Comparison of ENCODE assay signal across 8 cellular contexts in genomic region chr11:13440100-13440855, GRCh38. TPM values are rescaled to one million over a fixed set of nuclear protein-coding genes. Genes with fewer than 3 reads are reported as not detected.
DNase-seq lines count a peak whose midpoint lies in the region; ATAC-seq lines count a peak whose summit lies in the region.

No MANE protein-coding gene starts in this region.

- ATAC-seq in GM19023 (IDR thresholded peaks at IDR 0.05; ENCODE audit: unreplicated experiment) = no peak
- no peak for ATAC-seq in HG03280 (IDR thresholded peaks at IDR 0.05; ENCODE audit: unreplicated experiment)

- peak; percentile 89 for DNase-seq in ELR (ENCODE audit: low read depth)
- DNase-seq in NCI-H226 = peak; percentile 92
- peak; percentile 93 for DNase-seq in dedifferentiated amniotic fluid mesenchymal stem cell (ENCODE audit: extremely low spot score)
- peak; percentile 88 to 91 for DNase-seq in lung microvascular endothelial cell (ENCODE audit: low read depth in 2 of 2)
- no peak for DNase-seq in NCI-H1092 (lab: John Stamatoyannopoulos, UW)
- DNase-seq in NAMALWA (ENCODE audit: low spot score) = no peak

RNA-seq across cellular contexts. Expression of gene BTBD10, which starts 22.7 kb away (rescaled TPM):
- 80.2 and 98.0 TPM in 2 replicates for total RNA-seq in lung microvascular endothelial cell

RNA-seq across cellular contexts. Expression of gene PTH, which starts 55.5 kb away (rescaled TPM):
- total RNA-seq in lung microvascular endothelial cell = not detected in 2 replicates

Comparison
In these comparisons a context has a peak if more than half of its experiments do, and no peak if none do; other contexts are left out.
1. DNase-seq: peak in ELR (single experiment), NCI-H226 (single experiment), dedifferentiated amniotic fluid mesenchymal stem cell (single experiment) and lung microvascular endothelial cell (2 of 2); none in NCI-H1092 (single experiment) and NAMALWA (single experiment).